In genomic region chr1:245893025-245893424, GRCh38 we compare ENCODE assay signal across 30 cellular contexts.
"Had no signal": no experiment of that assay in that cellular context is flagged by ENCODE, and none has a peak within 500 bp of the region (broad histone marks: within the 10 kb centered on the region; RNA-seq: fewer than 3 reads in every experiment).

No MANE protein-coding gene starts in this region.

- H3K79me2 ChIP-seq: hepatocyte had no signal

- ATAC-seq: effector memory CD8-positive, alpha-beta T cell; esophagus mucosa; foreskin keratinocyte; gastrocnemius medialis; gastroesophageal sphincter; heart left ventricle; heart right ventricle had no signal

- H3K4me3 Mint-ChIP-seq: dendritic cell treated with granulocyte-macrophage colony-stimulating factor and Interleukin-4, amounts not matched to agents 40 ng/mL and 50 ng/mL, for 4 days; effector memory CD8-positive, alpha-beta T cell; endodermal cell had no signal

- H3K27ac Mint-ChIP-seq: dendritic cell treated with granulocyte-macrophage colony-stimulating factor and Interleukin-4, amounts not matched to agents 40 ng/mL and 50 ng/mL, for 4 days; effector memory CD8-positive, alpha-beta T cell; endodermal cell had no signal

- H3K27me3 Mint-ChIP-seq: dendritic cell treated with granulocyte-macrophage colony-stimulating factor and Interleukin-4, amounts not matched to agents 40 ng/mL and 50 ng/mL, for 4 days; effector memory CD8-positive, alpha-beta T cell had no signal

- H2AFZ ChIP-seq: hepatocyte had no signal

- DNase-seq: colonic mucosa; cortex of kidney; dermis blood vessel endothelial cell; dorsolateral prefrontal cortex; effector CD4-positive, alpha-beta T cell; effector CD8-positive, alpha-beta T cell; effector memory CD4-positive, alpha-beta T cell; effector memory CD8-positive, alpha-beta T cell; endodermal cell; erythroblast; esophagus squamous epithelium; foreskin fibroblast; foreskin keratinocyte; foreskin melanocyte; gastrocnemius medialis; glutamatergic neuron; head of caudate nucleus; heart left ventricle; heart right ventricle had no signal

- H3K27me3 ChIP-seq: colonic mucosa, dorsolateral prefrontal cortex, esophagus muscularis mucosa, esophagus squamous epithelium, foreskin keratinocyte, gastrocnemius medialis, gastroesophageal sphincter, heart left ventricle, heart right ventricle, hepatocyte had no signal

- H3K4me1 ChIP-seq: colonic mucosa, esophagus squamous epithelium, foreskin keratinocyte had no signal

- FAIRE-seq: colon, endometrium, endothelial cell of umbilical vein, frontal cortex had no signal

- H3K27ac ChIP-seq: colonic mucosa, coronary artery, dorsolateral prefrontal cortex, epithelial cell of prostate, esophagus muscularis mucosa, esophagus squamous epithelium, foreskin keratinocyte, gastrocnemius medialis, gastroesophageal sphincter, heart left ventricle, heart right ventricle, hepatocyte had no signal

- H3K36me3 ChIP-seq: colonic mucosa, esophagus muscularis mucosa, esophagus squamous epithelium, gastrocnemius medialis, gastroesophageal sphincter, heart left ventricle, heart right ventricle had no signal

- H3K9me3 ChIP-seq: colonic mucosa, esophagus muscularis mucosa, esophagus squamous epithelium, gastrocnemius medialis, gastroesophageal sphincter had no signal

- H3K4me2 ChIP-seq: hepatocyte had no signal

- H3K4me3 ChIP-seq: colonic mucosa, coronary artery, dorsolateral prefrontal cortex, esophagus muscularis mucosa, esophagus squamous epithelium, gastrocnemius medialis, gastroesophageal sphincter, heart left ventricle, heart right ventricle, hepatocyte had no signal

- H3K4me1 Mint-ChIP-seq: endodermal cell had no signal
